In genomic region chr3:127555108-127555507, GRCh38 we compare ENCODE assay signal across 3 cellular contexts.
"Had no signal": no experiment of that assay in that cellular context is flagged by ENCODE, and none has a peak within 500 bp of the region (broad histone marks: within the 10 kb centered on the region; RNA-seq: fewer than 3 reads in every experiment).

No MANE protein-coding gene starts in this region.

- DNase-seq: GDM1, GF-D8 had no signal

- H3K4me3 ChIP-seq: GM12878 had no signal

- ATAC-seq: GM12878 had no signal
